Comparison of ENCODE assay signal across 7 cellular contexts in the genomic region with DNA sequence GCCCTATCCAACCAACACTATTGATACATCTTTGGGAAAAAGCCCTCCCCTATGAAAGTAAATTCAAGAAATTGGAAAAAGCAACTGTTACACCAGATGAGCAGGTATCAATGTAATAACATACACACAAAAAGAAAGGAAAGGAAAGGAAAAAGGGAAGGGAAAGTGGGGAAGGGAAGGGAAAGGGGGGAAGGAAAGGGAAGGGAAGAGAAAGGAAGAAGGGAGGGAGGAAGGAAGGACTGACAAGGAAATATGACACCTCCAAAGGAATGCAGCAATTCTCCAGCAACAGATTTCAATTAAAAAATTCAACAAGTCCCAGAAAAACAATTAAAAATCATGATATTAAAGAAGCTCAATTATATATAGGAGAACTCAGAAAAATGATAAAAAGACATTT.
"Had no signal": no experiment of that assay in that cellular context is flagged by ENCODE, and none has a peak within 500 bp of the region (broad histone marks: within the 10 kb centered on the region; RNA-seq: fewer than 3 reads in every experiment).

No MANE protein-coding gene starts in this region.

- H3K4me3 Mint-ChIP-seq: IgD-negative memory B cell had no signal

- H3K4me2 ChIP-seq: KMS-11 had no signal

- H3K9ac ChIP-seq: KMS-11 had no signal

- DNase-seq: IMR-90, KBM-7, KG1 had no signal

- H3K4me1 Mint-ChIP-seq: IgD-negative memory B cell had no signal

- H3K36me3 Mint-ChIP-seq: IgD-negative memory B cell had no signal

- H3K27ac Mint-ChIP-seq: IgD-negative memory B cell had no signal

- H3K27ac ChIP-seq: HL-60, KMS-11 had no signal

- FAIRE-seq: HTR-8/SVneo had no signal
